ENCODE assay signal across 18 cellular contexts in genomic region chr11:117830072-117830471, GRCh38. TPM values are rescaled to one million over a fixed set of nuclear protein-coding genes. Genes with fewer than 3 reads are reported as not detected.
A peak's percentile ranks its signal among the peaks of the same experiment; 100 is the strongest.
DNase-seq lines count a peak whose midpoint lies in the region; ATAC-seq lines count a peak whose summit lies in the region.
"Had no signal": no experiment of that assay in that cellular context is flagged by ENCODE, and none has a peak within 500 bp of the region (broad histone marks: within the 10 kb centered on the region; RNA-seq: fewer than 3 reads in every experiment).

No MANE protein-coding gene starts in this region.

- no peaks in the 10 kb centered on the region for H3K36me3 Mint-ChIP-seq in activated T-cell treated with anti-CD3 and anti-CD28 coated beads, Interleukin-2, amount 50 U/mL, for 24 hours (ENCODE audit: low read depth)
- no peaks in the 10 kb centered on the region for H3K36me3 Mint-ChIP-seq in activated CD4-positive, alpha-beta T cell treated with anti-CD3 and anti-CD28 coated beads, Interleukin-2, amount 10 ng/mL, durations not matched to agents 7 days and 5 days (ENCODE audit: low read depth)
- peaks cover 6% of the 10 kb centered on the region for H3K36me3 Mint-ChIP-seq in effector memory CD8-positive, alpha-beta T cell (ENCODE audit: insufficient read depth)
- no peaks in the 10 kb centered on the region for H3K36me3 Mint-ChIP-seq in stimulated activated naive B cell treated with anti-CD40 and anti-IgM and Interleukin-4, amounts not matched to agents 10 μg/mL and 1 μg/mL and 100 μg/mL, for 72 hours

- H3K27me3 Mint-ChIP-seq in activated T-cell treated with anti-CD3 and anti-CD28 coated beads, Interleukin-2, amount 50 U/mL, for 24 hours = no peaks in the 10 kb centered on the region
- H3K27me3 Mint-ChIP-seq in activated CD4-positive, alpha-beta T cell treated with anti-CD3 and anti-CD28 coated beads, Interleukin-2, amount 10 ng/mL, durations not matched to agents 7 days and 5 days = peaks cover 2% of the 10 kb centered on the region
- peaks cover 0 to 6% of the 10 kb centered on the region in 2 donors for H3K27me3 Mint-ChIP-seq in effector memory CD8-positive, alpha-beta T cell
- H3K27me3 Mint-ChIP-seq in stimulated activated naive B cell treated with anti-CD40 and anti-IgM and Interleukin-4, amounts not matched to agents 10 μg/mL and 1 μg/mL and 100 μg/mL, for 72 hours = peaks cover 12 to 16% of the 10 kb centered on the region in 2 donors

- intact Hi-C loops in sciatic nerve (cut with DNase I) = no loop called here

- no peak for DNase-seq in activated T-cell treated with anti-CD3 and anti-CD28 coated beads, Interleukin-2, amount 50 U/mL, for 24 hours
- DNase-seq in activated T-cell treated with anti-CD3 and anti-CD28 coated beads, Interleukin-2, amount 50 U/mL, for 1 hour = no peak
- no peak for DNase-seq in activated CD4-positive, alpha-beta T cell treated with anti-CD3 and anti-CD28 coated beads, Interleukin-2, amount 10 ng/mL, durations not matched to agents 7 days and 5 days
- no peak for DNase-seq in effector memory CD8-positive, alpha-beta T cell
- DNase-seq in stimulated activated naive B cell treated with anti-CD40 and anti-IgM and Interleukin-4, amounts not matched to agents 10 μg/mL and 1 μg/mL and 100 μg/mL, for 72 hours = no peak
- no peak for DNase-seq in sciatic nerve (ENCODE audit: low spot score)
- DNase-seq: ACHN, NCI-H1436, PC-9 had no signal

- no peak overlapping the region for H3K4me3 Mint-ChIP-seq in activated T-cell treated with anti-CD3 and anti-CD28 coated beads, Interleukin-2, amount 50 U/mL, for 24 hours
- H3K4me3 Mint-ChIP-seq in activated CD4-positive, alpha-beta T cell treated with anti-CD3 and anti-CD28 coated beads, Interleukin-2, amount 10 ng/mL, durations not matched to agents 7 days and 5 days = no peak overlapping the region
- H3K4me3 Mint-ChIP-seq in effector memory CD8-positive, alpha-beta T cell = peak overlapping the region; percentile 37 to 68
- H3K4me3 Mint-ChIP-seq in stimulated activated naive B cell treated with anti-CD40 and anti-IgM and Interleukin-4, amounts not matched to agents 10 μg/mL and 1 μg/mL and 100 μg/mL, for 72 hours = peak overlapping the region in 1 of 2 donors; percentile 55

- no peak for ATAC-seq in effector memory CD8-positive, alpha-beta T cell (replicated peaks)
- ATAC-seq in stimulated activated naive B cell treated with anti-CD40 and anti-IgM and Interleukin-4, amounts not matched to agents 10 μg/mL and 1 μg/mL and 100 μg/mL, for 72 hours (replicated peaks) = no peak
- ATAC-seq in GM21381 (IDR thresholded peaks at IDR 0.05; ENCODE audit: unreplicated experiment) = no peak
- ATAC-seq in sciatic nerve = no peak
- ATAC-seq in GM19395 (IDR thresholded peaks at IDR 0.05; ENCODE audit: unreplicated experiment) = no peak
- ATAC-seq: activated CD4-positive, CD25-positive, alpha-beta regulatory T cell treated with anti-CD3 and anti-CD28 coated beads, Interleukin-2, amount 50 U/mL, for 24 hours; left colon; SK-N-SH treated with all-trans-retinoic acid at 6 μM for 48 hours had no signal

- H3K4me1 Mint-ChIP-seq in activated T-cell treated with anti-CD3 and anti-CD28 coated beads, Interleukin-2, amount 50 U/mL, for 24 hours (ENCODE audit: low read depth) = peaks cover 48% of the 10 kb centered on the region
- H3K4me1 Mint-ChIP-seq in activated CD4-positive, alpha-beta T cell treated with anti-CD3 and anti-CD28 coated beads, Interleukin-2, amount 10 ng/mL, durations not matched to agents 7 days and 5 days = peaks cover 46% of the 10 kb centered on the region
- peaks cover 28 to 48% of the 10 kb centered on the region in 2 donors for H3K4me1 Mint-ChIP-seq in effector memory CD8-positive, alpha-beta T cell (ENCODE audit: low read depth in 2 of 2)
- H3K4me1 Mint-ChIP-seq in stimulated activated naive B cell treated with anti-CD40 and anti-IgM and Interleukin-4, amounts not matched to agents 10 μg/mL and 1 μg/mL and 100 μg/mL, for 72 hours = peaks cover 49 to 63% of the 10 kb centered on the region in 2 donors

- POLR2A ChIA-PET in activated CD4-positive, alpha-beta T cell treated with anti-CD3 and anti-CD28 coated beads, Interleukin-2, amount 10 ng/mL, durations not matched to agents 7 days and 5 days (lab: Charles Lee) = no interaction called here

- CTCF ChIA-PET in activated CD4-positive, alpha-beta T cell treated with anti-CD3 and anti-CD28 coated beads, Interleukin-2, amount 10 ng/mL, durations not matched to agents 7 days and 5 days (lab: Charles Lee) = interaction anchor here (1.0 to 4.8 kb wide), 4 partner anchors 11 to 115 kb away, joined by 3 to 48 read pairs (median 4); no protein-coding TSS in a partner anchor

- no peaks in the 10 kb centered on the region for H3K9me3 Mint-ChIP-seq in activated T-cell treated with anti-CD3 and anti-CD28 coated beads, Interleukin-2, amount 50 U/mL, for 24 hours
- H3K9me3 Mint-ChIP-seq in activated CD4-positive, alpha-beta T cell treated with anti-CD3 and anti-CD28 coated beads, Interleukin-2, amount 10 ng/mL, durations not matched to agents 7 days and 5 days = no peaks in the 10 kb centered on the region
- H3K9me3 Mint-ChIP-seq in effector memory CD8-positive, alpha-beta T cell = no peaks in the 10 kb centered on the region
- H3K9me3 Mint-ChIP-seq in stimulated activated naive B cell treated with anti-CD40 and anti-IgM and Interleukin-4, amounts not matched to agents 10 μg/mL and 1 μg/mL and 100 μg/mL, for 72 hours = no peaks in the 10 kb centered on the region

- peak overlapping the region; percentile 59 for H3K27ac Mint-ChIP-seq in activated T-cell treated with anti-CD3 and anti-CD28 coated beads, Interleukin-2, amount 50 U/mL, for 24 hours
- H3K27ac Mint-ChIP-seq in activated CD4-positive, alpha-beta T cell treated with anti-CD3 and anti-CD28 coated beads, Interleukin-2, amount 10 ng/mL, durations not matched to agents 7 days and 5 days = peak overlapping the region; percentile 84
- H3K27ac Mint-ChIP-seq in effector memory CD8-positive, alpha-beta T cell = peak overlapping the region; percentile 90 to 92
- H3K27ac Mint-ChIP-seq in stimulated activated naive B cell treated with anti-CD40 and anti-IgM and Interleukin-4, amounts not matched to agents 10 μg/mL and 1 μg/mL and 100 μg/mL, for 72 hours = peak overlapping the region; percentile 79

RNA-seq across cellular contexts. Expression of gene FXYD2, which starts 5.5 kb away (rescaled TPM):
- 1 to 10 TPM in 1 of 2 experiments, under 1 TPM in 1; 0.97 to 1.3 TPM for total RNA-seq in activated CD4-positive, alpha-beta T cell treated with anti-CD3 and anti-CD28 coated beads, Interleukin-2, amount 10 ng/mL, durations not matched to agents 7 days and 5 days
- total RNA-seq in sciatic nerve = 6.6 TPM
- total RNA-seq: esophagus mucosa, myocyte, NCI-H460, PC-9, suprapubic skin had no signal

RNA-seq across cellular contexts. Expression of gene DSCAML1, which starts 33.1 kb away (rescaled TPM):
- under 1 TPM; 0.02 to 0.25 TPM for total RNA-seq in activated CD4-positive, alpha-beta T cell treated with anti-CD3 and anti-CD28 coated beads, Interleukin-2, amount 10 ng/mL, durations not matched to agents 7 days and 5 days
- total RNA-seq in sciatic nerve = 4.2 TPM
- total RNA-seq: esophagus mucosa, myocyte, NCI-H460, PC-9 had no signal

RNA-seq across cellular contexts. Expression of gene FXYD6, which starts 46.4 kb away (rescaled TPM):
- not detected for total RNA-seq in activated CD4-positive, alpha-beta T cell treated with anti-CD3 and anti-CD28 coated beads, Interleukin-2, amount 10 ng/mL, durations not matched to agents 7 days and 5 days
- total RNA-seq in sciatic nerve = 141 TPM
- total RNA-seq: NCI-H460 had no signal

Comparison
In these comparisons a context has a peak if more than half of its experiments do, and no peak if none do; other contexts are left out.
1. H3K4me3 Mint-ChIP-seq: peak in effector memory CD8-positive, alpha-beta T cell (2 of 2); none in activated T-cell treated with anti-CD3 and anti-CD28 coated beads, Interleukin-2, amount 50 U/mL, for 24 hours (single experiment) and activated CD4-positive, alpha-beta T cell treated with anti-CD3 and anti-CD28 coated beads, Interleukin-2, amount 10 ng/mL, durations not matched to agents 7 days and 5 days (single experiment).
2. RNA of gene FXYD6, which starts 46.4 kb away (total RNA-seq): 141 TPM in sciatic nerve (single experiment); not detected in activated CD4-positive, alpha-beta T cell treated with anti-CD3 and anti-CD28 coated beads, Interleukin-2, amount 10 ng/mL, durations not matched to agents 7 days and 5 days; every median in the first group is over 100 times any median in the second.
3. Peak in every context shown above with its lines, with median percentiles within 50 percentile points of each other: H3K27ac Mint-ChIP-seq.